In the genomic region with DNA sequence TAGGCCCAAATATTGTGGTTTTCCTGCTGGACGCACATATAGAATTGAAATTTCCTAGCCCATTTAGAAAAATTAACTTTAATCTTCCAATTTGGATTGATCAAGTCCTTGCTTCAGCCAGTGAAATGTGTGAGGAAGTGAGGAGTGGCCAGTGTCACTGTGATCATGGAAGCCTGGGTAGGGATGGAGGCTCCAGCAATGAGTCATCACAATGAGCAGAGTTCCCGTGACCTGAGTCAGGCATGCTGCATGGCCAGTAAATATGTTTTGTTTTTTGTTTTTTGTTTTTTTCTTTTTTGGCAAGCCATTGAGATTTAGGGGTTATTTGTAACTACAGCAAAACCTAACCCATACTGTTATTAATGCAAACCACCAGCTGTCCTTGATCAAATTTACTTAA, we compare ENCODE assay signal across 13 cellular contexts. TPM values are rescaled to one million over a fixed set of nuclear protein-coding genes. Genes with fewer than 3 reads are reported as not detected.
A peak's percentile ranks its signal among the peaks of the same experiment; 100 is the strongest.
DNase-seq lines count a peak whose midpoint lies in the region; ATAC-seq, FAIRE-seq and TF ChIP-seq lines count a peak whose summit lies in the region.
"Had no signal": no experiment of that assay in that cellular context is flagged by ENCODE, and none has a peak within 500 bp of the region (broad histone marks: within the 10 kb centered on the region; RNA-seq: fewer than 3 reads in every experiment).

No MANE protein-coding gene starts in this region.

- H3K9me3 Mint-ChIP-seq in astrocyte (ENCODE audit: unreplicated experiment), result peaks cover 11% of the 10 kb centered on the region

- peaks cover 12% of the 10 kb centered on the region for H3K4me1 Mint-ChIP-seq in astrocyte (ENCODE audit: low read depth, unreplicated experiment)

- no peak overlapping the region for H3K4ac ChIP-seq in IMR-90 (ENCODE audit: low read depth, low read length)

- H2BK120ac ChIP-seq in IMR-90 (ENCODE audit: low read depth, low read length), result no peak overlapping the region

- H2BK5ac ChIP-seq in IMR-90 (ENCODE audit: low read depth, low read length, poor library complexity, severe bottlenecking), result no peak overlapping the region

- BruUV-seq in IMR-90 (replicated peaks; lab: Mats Ljungman, UMichigan), result no TSS peak

- no peak overlapping the region for H2AK9ac ChIP-seq in IMR-90 (replicated peaks; ENCODE audit: low read depth, low read length, poor library complexity)

- no peak overlapping the region for H2BK15ac ChIP-seq in IMR-90 (ENCODE audit: low read depth, low read length)

- no peaks in the 10 kb centered on the region for H3K79me1 ChIP-seq in IMR-90 (ENCODE audit: low read depth in 1 of 2, low read length in 2 of 2)

- H3K4me1 ChIP-seq in IMR-90 (ENCODE audit: control insufficient read depth, insufficient read depth, low read length), result no peaks in the 10 kb centered on the region
- H3K4me1 ChIP-seq in astrocyte (ENCODE audit: insufficient read depth, low read length), result no peaks in the 10 kb centered on the region
- H3K4me1 ChIP-seq: BLaER1 treated with 17β-estradiol and CSF1 and Interleukin-3, amounts not matched to agents 10 nM and 100 nM had no signal

- H3K27ac ChIP-seq in IMR-90 (ENCODE audit: insufficient read depth, low read length) (no peak overlapping the region), astrocyte (ENCODE audit: low read depth, low read length) (no peak overlapping the region)
- H3K27ac ChIP-seq: BLaER1 treated with 17β-estradiol and CSF1 and Interleukin-3, amounts not matched to agents 10 nM and 100 nM had no signal

- H3K36me3 Mint-ChIP-seq in astrocyte (ENCODE audit: low read depth, unreplicated experiment), result no peaks in the 10 kb centered on the region

- peak; percentile 32 for FAIRE-seq in astrocyte (lab: Jason Lieb, UNC)

- H2AK5ac ChIP-seq in IMR-90 (ENCODE audit: low read depth, low read length), result no peak overlapping the region

- no peak overlapping the region for H3K23ac ChIP-seq in IMR-90 (ENCODE audit: low read depth, low read length)

- H3K27ac Mint-ChIP-seq in astrocyte (ENCODE audit: unreplicated experiment), result peak overlapping the region; percentile 84

- H3K9me3 ChIP-seq in IMR-90 (ENCODE audit: control insufficient read depth, insufficient read depth, low read length) (no peaks in the 10 kb centered on the region), astrocyte (ENCODE audit: insufficient read depth, low read depth, low read length) (no peaks in the 10 kb centered on the region)
- H3K9me3 ChIP-seq: HAP-1 had no signal

- H3K27me3 Mint-ChIP-seq in astrocyte (ENCODE audit: low read depth, unreplicated experiment), result no peaks in the 10 kb centered on the region

- H3K4me3 ChIP-seq in IMR-90 (ENCODE audit: insufficient read depth, low read depth, low read length) (no peak overlapping the region), astrocyte (ENCODE audit: insufficient read depth, low read depth, low read length) (no peak overlapping the region)
- H3K4me3 ChIP-seq: BLaER1 treated with 17β-estradiol and CSF1 and Interleukin-3, amounts not matched to agents 10 nM and 100 nM; dorsolateral prefrontal cortex; HAP-1 had no signal

- H4K91ac ChIP-seq in IMR-90 (ENCODE audit: insufficient read depth, low read depth, low read length), result no peak overlapping the region

- H3K36me3 ChIP-seq in IMR-90 (ENCODE audit: control insufficient read depth, insufficient read depth, low read length) (no peaks in the 10 kb centered on the region), astrocyte (ENCODE audit: insufficient read depth, low read length) (no peaks in the 10 kb centered on the region)
- H3K36me3 ChIP-seq: BLaER1 treated with 17β-estradiol and CSF1 and Interleukin-3, amounts not matched to agents 10 nM and 100 nM; HAP-1 had no signal

- no peaks in the 10 kb centered on the region for H3K79me2 ChIP-seq in astrocyte (ENCODE audit: insufficient read depth, low read length)

- H3K56ac ChIP-seq in IMR-90 (ENCODE audit: extremely low read depth, insufficient read depth, low read length), result no peak overlapping the region

- no peak overlapping the region for H4K8ac ChIP-seq in IMR-90 (ENCODE audit: low read depth in 2 of 2, low read length in 2 of 2)

- no peak overlapping the region for H2BK20ac ChIP-seq in IMR-90 (ENCODE audit: low read depth, low read length)

- no CpG with 5 or more reads among the region's 2 CpGs for WGBS in IMR-90 (ENCODE audit: extremely low coverage in 2 of 2, insufficient read length in 1 of 2), 2 experiments

- no peak overlapping the region for H3K18ac ChIP-seq in IMR-90 (ENCODE audit: low read depth, low read length)

- TF ChIP-seq CTCF in IMR-90 (conservative IDR thresholded peaks at IDR 0.05; ENCODE audit: low read depth, low read length) (no peak), astrocyte (IDR thresholded peaks at IDR 0.05; ENCODE audit: insufficient read depth, low read depth, low read length) (no peak)

- peak; percentile 56; the same call in 1 of the 2 replicates for ATAC-seq in IMR-90 (ENCODE audit: low read depth)
- ATAC-seq in GM18520 (IDR thresholded peaks at IDR 0.05; ENCODE audit: unreplicated experiment), result no peak
- ATAC-seq in HG02588 (IDR thresholded peaks at IDR 0.05; ENCODE audit: unreplicated experiment), result no peak
- no peak for ATAC-seq in GM21526 (IDR thresholded peaks at IDR 0.05; ENCODE audit: low FRiP score, unreplicated experiment)

- no peak overlapping the region for H3K14ac ChIP-seq in IMR-90 (replicated peaks; ENCODE audit: low read depth, low read length)

- dilution Hi-C loops in IMR-90 (cut with HindIII; ENCODE audit: low sequenced_read_pairs, unreplicated experiment), result no loop called here

- POLR2A ChIA-PET in IMR-90 (lab: Charles Lee; ENCODE audit: unreplicated experiment), result no interaction called here

- intact Hi-C loops in IMR-90 (cut with micrococcal nuclease), result no loop called here

- CTCF ChIA-PET in IMR-90 (lab: Yijun Ruan, JAX), result no interaction called here

- TF ChIP-seq POLR2A in IMR-90 (IDR thresholded peaks at IDR 0.05; ENCODE audit: low read depth, low read length), result no peak

- in situ Hi-C loops in Caki2 (cut with HindIII; ENCODE audit: low pct_unique_long_range_greater_than_20kb, low sequenced_read_pairs) (no loop called here), IMR-90 (cut with MboI; ENCODE audit: low sequenced_read_pairs) (no loop called here)

- no peaks in the 10 kb centered on the region for H3K27me3 ChIP-seq in IMR-90 (ENCODE audit: control insufficient read depth, insufficient read depth, low read length)
- no peaks in the 10 kb centered on the region for H3K27me3 ChIP-seq in astrocyte (ENCODE audit: insufficient read depth, low read length)
- H3K27me3 ChIP-seq: BLaER1 treated with 17β-estradiol and CSF1 and Interleukin-3, amounts not matched to agents 10 nM and 100 nM had no signal

- H4K20me1 ChIP-seq in IMR-90 (ENCODE audit: insufficient read depth, low read length) (no peaks in the 10 kb centered on the region), astrocyte (ENCODE audit: insufficient read depth, low read length) (no peaks in the 10 kb centered on the region)
- H4K20me1 ChIP-seq: BLaER1 treated with 17β-estradiol and CSF1 and Interleukin-3, amounts not matched to agents 10 nM and 100 nM had no signal

- H3K4me2 ChIP-seq in IMR-90 (ENCODE audit: low read depth, low read length), result no peak overlapping the region
- H3K4me2 ChIP-seq in astrocyte (ENCODE audit: low read length), result no peak overlapping the region
- H3K4me2 ChIP-seq: BLaER1 treated with 17β-estradiol and CSF1 and Interleukin-3, amounts not matched to agents 10 nM and 100 nM had no signal

- no peak overlapping the region for H3K4me3 Mint-ChIP-seq in astrocyte (ENCODE audit: unreplicated experiment)

- H3K9ac ChIP-seq in IMR-90 (ENCODE audit: low read depth, low read length), result no peak overlapping the region
- H3K9ac ChIP-seq in astrocyte (ENCODE audit: low read length), result no peak overlapping the region
- H3K9ac ChIP-seq: BLaER1 treated with 17β-estradiol and CSF1 and Interleukin-3, amounts not matched to agents 10 nM and 100 nM had no signal

- DNase-seq in Caki2 (ENCODE audit: low read depth), result peak; percentile 33
- DNase-seq in IMR-90, result peak; percentile 17
- peak; percentile 37 for DNase-seq in astrocyte (ENCODE audit: low read depth)
- peak; percentile 25 for DNase-seq in iris pigment epithelial cell (ENCODE audit: low read depth)
- DNase-seq in NK-92 (lab: John Stamatoyannopoulos, UW; ENCODE audit: unreplicated experiment), result no peak
- DNase-seq: activated gamma-delta T cell, dorsolateral prefrontal cortex, NCI-H510A treated with DMSO at 0.1 percent for 48 hours had no signal

- H3K9me1 ChIP-seq in IMR-90 (ENCODE audit: insufficient read depth, low read length), result no peaks in the 10 kb centered on the region

- no peak overlapping the region for H2AFZ ChIP-seq in IMR-90 (replicated peaks; ENCODE audit: low read length, poor library complexity)
- H2AFZ ChIP-seq in astrocyte (ENCODE audit: low read depth, low read length), result no peak overlapping the region

- no peak overlapping the region for H4K5ac ChIP-seq in IMR-90 (ENCODE audit: low read depth, low read length)

- no peak for TF ChIP-seq RAD21 in IMR-90 (IDR thresholded peaks at IDR 0.05; ENCODE audit: low read length)

TF ChIP-seq in IMR-90, 13 proteins besides CTCF, POLR2A, EP300 and RAD21:
- TF ChIP-seq MAFK (IDR thresholded peaks at IDR 0.05; ENCODE audit: low read depth, low read length) (no peak), NFE2L2 (IDR thresholded peaks at IDR 0.05; ENCODE audit: low read depth, low read length) (no peak), FOS (IDR thresholded peaks at IDR 0.05; ENCODE audit: low read depth, low read length) (0 out of 2 replicates have a peak, but pooled peaks have one; percentile 13), MXI1 (IDR thresholded peaks at IDR 0.05; ENCODE audit: borderline replicate concordance, low read depth, low read length) (no peak)

RNA-seq across cellular contexts. Expression of gene IDS, which starts 52.1 kb away (rescaled TPM):
- 14.8 and 34.3 TPM in 2 replicates for total RNA-seq in Caki2 (2014; rRNA removed; shearing (Covaris generic); ENCODE audit: low replicate concordance)
- total RNA-seq in IMR-90 (2012; rRNA removed), result 22.8 and 26.3 TPM in 2 replicates
- polyA plus RNA-seq in IMR-90 (2012; rRNA removed), result 56.9 and 62.7 TPM in 2 replicates
- polyA plus RNA-seq in IMR-90 (2012; cell fraction: cytosol; rRNA removed), result 46.3 and 52.4 TPM in 2 replicates
- polyA plus RNA-seq in IMR-90 (2012; cell fraction: nucleus; rRNA removed; ENCODE audit: low replicate concordance), result 64.6 and 81.5 TPM in 2 replicates
- total RNA-seq in astrocyte, result 127 and 130 TPM in 2 replicates
